Comparison of ENCODE assay signal across 1 cellular context in genomic region chr9:137130176-137130755, GRCh38.
A peak's percentile ranks its signal among the peaks of the same experiment; 100 is the strongest.
TF ChIP-seq lines count a peak whose summit lies in the region.

No MANE protein-coding gene starts in this region.

TF ChIP-seq in K562, 482 proteins besides CTCF, POLR2A, EP300 and RAD21:
- 0 out of 2 replicates have a peak, but pooled peaks have one; percentile 26 for TF ChIP-seq E2F4 (CRISPR knock-in tag; IDR thresholded peaks at IDR 0.05; ENCODE audit: low read depth)
- TF ChIP-seq BCOR (IDR thresholded peaks at IDR 0.05), result 0 out of 2 replicates have a peak, but pooled peaks have one; percentile 29
- 0 out of 2 replicates have a peak, but pooled peaks have one; percentile 51 for TF ChIP-seq GATAD2B (IDR thresholded peaks at IDR 0.05; ENCODE audit: borderline replicate concordance)
- TF ChIP-seq TEAD1 (CRISPR knock-in tag; IDR thresholded peaks at IDR 0.05), result peak in 1 of 2 experiments; percentile 38; a peak in 1 of 4 replicates
- TF ChIP-seq RBM14 (IDR thresholded peaks at IDR 0.05; ENCODE audit: borderline replicate concordance, insufficient read depth, low read depth, low read length), result 0 out of 2 replicates have a peak, but pooled peaks have one; percentile 8
- TF ChIP-seq, protein P1, sequence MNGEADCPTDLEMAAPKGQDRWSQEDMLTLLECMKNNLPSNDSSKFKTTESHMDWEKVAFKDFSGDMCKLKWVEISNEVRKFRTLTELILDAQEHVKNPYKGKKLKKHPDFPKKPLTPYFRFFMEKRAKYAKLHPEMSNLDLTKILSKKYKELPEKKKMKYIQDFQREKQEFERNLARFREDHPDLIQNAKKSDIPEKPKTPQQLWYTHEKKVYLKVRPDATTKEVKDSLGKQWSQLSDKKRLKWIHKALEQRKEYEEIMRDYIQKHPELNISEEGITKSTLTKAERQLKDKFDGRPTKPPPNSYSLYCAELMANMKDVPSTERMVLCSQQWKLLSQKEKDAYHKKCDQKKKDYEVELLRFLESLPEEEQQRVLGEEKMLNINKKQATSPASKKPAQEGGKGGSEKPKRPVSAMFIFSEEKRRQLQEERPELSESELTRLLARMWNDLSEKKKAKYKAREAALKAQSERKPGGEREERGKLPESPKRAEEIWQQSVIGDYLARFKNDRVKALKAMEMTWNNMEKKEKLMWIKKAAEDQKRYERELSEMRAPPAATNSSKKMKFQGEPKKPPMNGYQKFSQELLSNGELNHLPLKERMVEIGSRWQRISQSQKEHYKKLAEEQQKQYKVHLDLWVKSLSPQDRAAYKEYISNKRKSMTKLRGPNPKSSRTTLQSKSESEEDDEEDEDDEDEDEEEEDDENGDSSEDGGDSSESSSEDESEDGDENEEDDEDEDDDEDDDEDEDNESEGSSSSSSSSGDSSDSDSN (IDR thresholded peaks at IDR 0.05; ENCODE audit: borderline replicate concordance in 1 of 2, low read depth in 2 of 2, low read length in 2 of 2), result peak in 1 of 2 experiments; percentile 71; a peak in 2 of 4 replicates
- 0 out of 2 replicates have a peak, but pooled peaks have one; percentile 7 for TF ChIP-seq CREM (IDR thresholded peaks at IDR 0.05; ENCODE audit: low read depth)
- TF ChIP-seq SMARCA5 (IDR thresholded peaks at IDR 0.05), result no peak
- no peak for TF ChIP-seq BACH1 (tag; IDR thresholded peaks at IDR 0.05)
- 0 out of 2 replicates have a peak, but pooled peaks have one; percentile 35 for TF ChIP-seq E2F5 (CRISPR knock-in tag; IDR thresholded peaks at IDR 0.05)
- TF ChIP-seq U2AF1 (optimal IDR thresholded peaks at IDR 0.05; ENCODE audit: low read depth, low read length), result peak; percentile 12
- TF ChIP-seq, protein P2, sequence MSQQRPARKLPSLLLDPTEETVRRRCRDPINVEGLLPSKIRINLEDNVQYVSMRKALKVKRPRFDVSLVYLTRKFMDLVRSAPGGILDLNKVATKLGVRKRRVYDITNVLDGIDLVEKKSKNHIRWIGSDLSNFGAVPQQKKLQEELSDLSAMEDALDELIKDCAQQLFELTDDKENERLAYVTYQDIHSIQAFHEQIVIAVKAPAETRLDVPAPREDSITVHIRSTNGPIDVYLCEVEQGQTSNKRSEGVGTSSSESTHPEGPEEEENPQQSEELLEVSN (IDR thresholded peaks at IDR 0.05; ENCODE audit: borderline replicate concordance in 1 of 2, extremely low read depth in 1 of 2, insufficient read depth in 1 of 2, insufficient read length in 1 of 2, low read depth in 1 of 2, low read length in 1 of 2, poor library complexity in 1 of 2, severe bottlenecking in 1 of 2), result peak in 1 of 2 experiments; percentile 29
- TF ChIP-seq SMARCA4 (IDR thresholded peaks at IDR 0.05), result no peak
- 0 out of 2 replicates have a peak, but pooled peaks have one; percentile 14 for TF ChIP-seq CBX1 (IDR thresholded peaks at IDR 0.05; ENCODE audit: low read depth)
